Comparison of ENCODE assay signal across 10 cellular contexts in the genomic region with DNA sequence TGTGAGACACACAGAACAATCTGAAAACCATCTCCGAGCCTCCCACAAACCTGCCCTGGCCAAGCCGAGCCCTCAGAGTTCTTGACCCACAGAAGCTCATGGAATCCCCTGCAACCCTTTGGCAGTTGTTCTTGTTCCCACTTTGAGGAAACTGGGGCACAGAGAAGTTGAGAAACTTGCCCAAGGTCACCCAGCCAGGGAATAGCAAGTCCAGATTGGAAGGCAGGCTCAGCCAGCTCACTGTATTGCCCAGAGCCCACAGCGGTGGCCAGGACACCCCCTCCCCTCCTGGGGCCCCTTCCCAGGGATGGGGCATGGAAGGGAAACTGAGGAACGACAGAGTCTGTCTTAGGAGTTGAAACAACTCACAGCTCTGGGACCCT. TPM values are rescaled to one million over a fixed set of nuclear protein-coding genes. Genes with fewer than 3 reads are reported as not detected.
DNase-seq lines count a peak whose midpoint lies in the region; ATAC-seq and TF ChIP-seq lines count a peak whose summit lies in the region.
"Had no signal": no experiment of that assay in that cellular context is flagged by ENCODE, and none has a peak within 500 bp of the region (broad histone marks: within the 10 kb centered on the region; RNA-seq: fewer than 3 reads in every experiment).

No MANE protein-coding gene starts in this region.

- no peak for ATAC-seq in activated T-cell treated with anti-CD3 and anti-CD28 coated beads, Interleukin-2, amount 50 U/mL, for 72 hours (replicated peaks in 1 of 2)
- ATAC-seq in HG02759 (IDR thresholded peaks at IDR 0.05; ENCODE audit: unreplicated experiment), result no peak

- H3K9me3 Mint-ChIP-seq in activated T-cell treated with anti-CD3 and anti-CD28 coated beads, Interleukin-2, amount 50 U/mL, for 72 hours, result no peaks in the 10 kb centered on the region
- no peaks in the 10 kb centered on the region for H3K9me3 Mint-ChIP-seq in brain
- H3K9me3 Mint-ChIP-seq in mesothelial cell of epicardium, result no peaks in the 10 kb centered on the region

- WGBS in transverse colon (ENCODE audit: low coverage in 1 of 2), 2 donors, result 67% methylated on average over 4 of the region's 4 CpGs; no CpG with 5 or more reads in 1 of the 2 donors

- no peak overlapping the region for H3K4me3 ChIP-seq in transverse colon

- in situ Hi-C loops in transverse colon (cut with MboI; ENCODE audit: low pct_ligation_motif_present in 1 of 4, low pct_unique_long_range_greater_than_20kb in 1 of 4, low sequenced_read_pairs in 3 of 4), result no loop called here

- H3K27ac ChIP-seq in transverse colon, result peak overlapping the region; percentile 92 to 95 (median 92)

- no peaks in the 10 kb centered on the region for H3K36me3 ChIP-seq in transverse colon

- H3K9me3 ChIP-seq in transverse colon, result no peaks in the 10 kb centered on the region

- DNase-seq in activated T-cell treated with anti-CD3 and anti-CD28 coated beads, Interleukin-2, amount 50 U/mL, for 72 hours, result no peak
- no peak for DNase-seq in activated T-cell treated with anti-CD3 and anti-CD28 coated beads, Interleukin-2, amount 50 U/mL, for 48 hours
- DNase-seq in mesothelial cell of epicardium (ENCODE audit: low spot score in 2 of 2, unreplicated experiment in 2 of 2), result no peak
- no peak for DNase-seq in transverse colon
- no peak for DNase-seq in activated CD8-positive, alpha-beta memory T cell treated with anti-CD3 and anti-CD28 coated beads, Interleukin-2, amount 50 U/mL, for 4 hours
- DNase-seq in activated CD8-positive, alpha-beta memory T cell treated with anti-CD3 and anti-CD28 coated beads for 24 hours, result no peak
- DNase-seq: AML-193; central memory CD4-positive, alpha-beta T cell had no signal

- TF ChIP-seq POLR2A in transverse colon (IDR thresholded peaks at IDR 0.05), result no peak

- no peak overlapping the region for H3K27ac Mint-ChIP-seq in activated T-cell treated with anti-CD3 and anti-CD28 coated beads, Interleukin-2, amount 50 U/mL, for 72 hours
- H3K27ac Mint-ChIP-seq in brain, result peak overlapping the region; percentile 87 to 97 (median 92)
- H3K27ac Mint-ChIP-seq in mesothelial cell of epicardium, result peak overlapping the region; percentile 91

- no peaks in the 10 kb centered on the region for H3K36me3 Mint-ChIP-seq in activated T-cell treated with anti-CD3 and anti-CD28 coated beads, Interleukin-2, amount 50 U/mL, for 72 hours (ENCODE audit: insufficient read depth in 2 of 2)
- H3K36me3 Mint-ChIP-seq in brain (peaks cover 17% of the 10 kb centered on the region), mesothelial cell of epicardium (peaks cover 13% of the 10 kb centered on the region)

- H3K27me3 Mint-ChIP-seq in activated T-cell treated with anti-CD3 and anti-CD28 coated beads, Interleukin-2, amount 50 U/mL, for 72 hours (ENCODE audit: low read depth), result no peaks in the 10 kb centered on the region
- peaks cover 14% of the 10 kb centered on the region for H3K27me3 Mint-ChIP-seq in brain
- no peaks in the 10 kb centered on the region for H3K27me3 Mint-ChIP-seq in mesothelial cell of epicardium (ENCODE audit: low read depth)

- TF ChIP-seq CTCF in brain (conservative IDR thresholded peaks at IDR 0.05), result no peak
- no peak for TF ChIP-seq CTCF in mesothelial cell of epicardium (IDR thresholded peaks at IDR 0.05; ENCODE audit: unreplicated experiment)
- TF ChIP-seq CTCF in transverse colon (IDR thresholded peaks at IDR 0.05), result no peak

- intact Hi-C loops in transverse colon (cut with DNase I; ENCODE audit: low total_unique reads), result no loop called here

- peaks cover 28% of the 10 kb centered on the region for H3K4me1 Mint-ChIP-seq in activated T-cell treated with anti-CD3 and anti-CD28 coated beads, Interleukin-2, amount 50 U/mL, for 72 hours (ENCODE audit: low read depth)
- H3K4me1 Mint-ChIP-seq in brain (peaks cover 40% of the 10 kb centered on the region), mesothelial cell of epicardium (peaks cover 24% of the 10 kb centered on the region)

- no peak for TF ChIP-seq EP300 in transverse colon (IDR thresholded peaks at IDR 0.05; ENCODE audit: low read depth)

- H3K4me1 ChIP-seq in transverse colon, result peaks cover 9 to 36% (median 32%) of the 10 kb centered on the region in 4 donors

- H3K4me3 Mint-ChIP-seq in activated T-cell treated with anti-CD3 and anti-CD28 coated beads, Interleukin-2, amount 50 U/mL, for 72 hours, result peak overlapping the region; percentile 73 to 93
- H3K4me3 Mint-ChIP-seq in brain (peak overlapping the region; percentile 90 to 96 (median 91)), mesothelial cell of epicardium (peak overlapping the region; percentile 79)

- H3K27me3 ChIP-seq in transverse colon, result no peaks in the 10 kb centered on the region

RNA-seq across cellular contexts. Expression of a gene that starts 1.8 kb away (rescaled TPM):
- total RNA-seq in activated T-cell treated with anti-CD3 and anti-CD28 coated beads, Interleukin-2, amount 50 U/mL, for 72 hours, result 10 to 100 TPM; 11.1 to 12.0 TPM
- polyA plus RNA-seq in brain (ENCODE audit: insufficient read depth, low read depth, low replicate concordance), result 19.4 TPM
- total RNA-seq in mesothelial cell of epicardium, result 21.5 to 23.6 TPM (median 22.7 TPM) in 3 replicates
- 1 to 10 TPM; 2.3 to 5.1 (median 2.9) TPM for total RNA-seq in transverse colon

RNA-seq across cellular contexts. Expression of a gene that starts 22.8 kb away (rescaled TPM):
- 10 to 100 TPM; 76.5 to 88.1 TPM for total RNA-seq in activated T-cell treated with anti-CD3 and anti-CD28 coated beads, Interleukin-2, amount 50 U/mL, for 72 hours
- polyA plus RNA-seq in brain (ENCODE audit: insufficient read depth, low read depth, low replicate concordance), result 309 TPM
- 68.9 to 79.1 TPM (median 74.9 TPM) in 3 replicates for total RNA-seq in mesothelial cell of epicardium
- 100 to 1,000 TPM in 2 of 4 donors, 10 to 100 TPM in 2; 48.6 to 111 (median 94.2) TPM for total RNA-seq in transverse colon

RNA-seq across cellular contexts. Expression of a gene that starts 32.7 kb away (rescaled TPM):
- total RNA-seq in activated T-cell treated with anti-CD3 and anti-CD28 coated beads, Interleukin-2, amount 50 U/mL, for 72 hours, result 10 to 100 TPM; 37.6 to 42.2 TPM
- 31.9 TPM for polyA plus RNA-seq in brain (ENCODE audit: insufficient read depth, low read depth, low replicate concordance)
- total RNA-seq in mesothelial cell of epicardium (27.6 to 29.0 TPM (median 28.7 TPM) in 3 replicates), transverse colon (100 to 1,000 TPM in 2 of 4 donors, 10 to 100 TPM in 2; 63.0 to 304 (median 99.2) TPM)
